ENCODE assay signal across 15 cellular contexts in genomic region chr6:108027594-108027993, GRCh38. TPM values are rescaled to one million over a fixed set of nuclear protein-coding genes. Genes with fewer than 3 reads are reported as not detected.
A peak's percentile ranks its signal among the peaks of the same experiment; 100 is the strongest.
DNase-seq lines count a peak whose midpoint lies in the region; ATAC-seq, FAIRE-seq and TF ChIP-seq lines count a peak whose summit lies in the region.
"Had no signal": no experiment of that assay in that cellular context is flagged by ENCODE, and none has a peak within 500 bp of the region (broad histone marks: within the 10 kb centered on the region; RNA-seq: fewer than 3 reads in every experiment).

No MANE protein-coding gene starts in this region.

- H3K4me1 Mint-ChIP-seq in stimulated activated effector memory CD8-positive, alpha-beta T cell treated with anti-CD3 and anti-CD28 coated beads, Interleukin-12 subunit alpha, Interleukin-12 subunit beta, amount 100 ng/mL, for 72 hours: no peaks in the 10 kb centered on the region
- peaks cover 27% of the 10 kb centered on the region for H3K4me1 Mint-ChIP-seq in Caco-2 (ENCODE audit: low read depth, unreplicated experiment)
- H3K4me1 Mint-ChIP-seq in activated T-helper 2 cell treated with anti-CD3 and anti-CD28 coated beads, Interferon-gamma antibody, Interleukin-2, Interleukin-4, amounts not matched to agents 10 μg/mL and 5 μg/mL and 100 μg/mL, durations not matched to agents 14 hours and 24 hours and 36 hours (ENCODE audit: low read depth): no peaks in the 10 kb centered on the region
- H3K4me1 Mint-ChIP-seq: activated B cell treated with CpG ODN at 0.5 μM for 24 hours; stimulated activated naive CD8-positive, alpha-beta T cell treated with anti-CD3 and anti-CD28 coated beads, Interleukin-15, amount 100 ng/mL, for 72 hours had no signal

- H3K27ac ChIP-seq in SJCRH30 (peak overlapping the region; percentile 26), kidney (ENCODE audit: low read depth in 2 of 2, low read length in 2 of 2) (no peak overlapping the region)
- H3K27ac ChIP-seq: prostate gland had no signal

- no peaks in the 10 kb centered on the region for H3K9me3 ChIP-seq in SJCRH30 (replicated peaks)
- H3K9me3 ChIP-seq in kidney (ENCODE audit: control insufficient read depth in 1 of 2, low read length in 2 of 2): no peaks in the 10 kb centered on the region
- H3K9me3 ChIP-seq in Caco-2: no peaks in the 10 kb centered on the region
- H3K9me3 ChIP-seq: prostate gland had no signal

- H3K4me3 Mint-ChIP-seq in stimulated activated effector memory CD8-positive, alpha-beta T cell treated with anti-CD3 and anti-CD28 coated beads, Interleukin-12 subunit alpha, Interleukin-12 subunit beta, amount 100 ng/mL, for 72 hours: no peak overlapping the region
- no peak overlapping the region for H3K4me3 Mint-ChIP-seq in Caco-2 (ENCODE audit: unreplicated experiment)
- no peak overlapping the region for H3K4me3 Mint-ChIP-seq in activated T-helper 2 cell treated with anti-CD3 and anti-CD28 coated beads, Interferon-gamma antibody, Interleukin-2, Interleukin-4, amounts not matched to agents 10 μg/mL and 5 μg/mL and 100 μg/mL, durations not matched to agents 14 hours and 24 hours and 36 hours (ENCODE audit: low read depth)
- H3K4me3 Mint-ChIP-seq: activated B cell treated with CpG ODN at 0.5 μM for 24 hours; stimulated activated naive CD8-positive, alpha-beta T cell treated with anti-CD3 and anti-CD28 coated beads, Interleukin-15, amount 100 ng/mL, for 72 hours had no signal

- H3K27me3 ChIP-seq in SJCRH30: no peaks in the 10 kb centered on the region
- no peaks in the 10 kb centered on the region for H3K27me3 ChIP-seq in Caco-2 (replicated peaks; ENCODE audit: control insufficient read depth, insufficient read depth, low read length)

- H3K4me3 ChIP-seq in SJCRH30 (no peak overlapping the region), kidney (ENCODE audit: low read length in 2 of 2) (no peak overlapping the region), Caco-2 (ENCODE audit: low read depth, low read length) (no peak overlapping the region)
- H3K4me3 ChIP-seq: prostate gland had no signal

- H3K36me3 ChIP-seq in SJCRH30 (no peaks in the 10 kb centered on the region), kidney (ENCODE audit: control insufficient read depth in 1 of 2, insufficient read depth in 2 of 2, low read length in 2 of 2) (peaks cover 0 to 2% of the 10 kb centered on the region in 2 donors), Caco-2 (ENCODE audit: control insufficient read depth, insufficient read depth, low read length) (no peaks in the 10 kb centered on the region)
- H3K36me3 ChIP-seq: prostate gland had no signal

- DNase-seq in EH (ENCODE audit: low read depth) (peak; percentile 14), M059J (ENCODE audit: low read depth) (peak; percentile 32), SJCRH30 (peak; percentile 55 to 65), kidney (peak; percentile 70), Caco-2 (no peak)
- no peak for DNase-seq in stimulated activated effector memory CD8-positive, alpha-beta T cell treated with anti-CD3 and anti-CD28 coated beads, Interleukin-12 subunit alpha, Interleukin-12 subunit beta, amount 100 ng/mL, for 72 hours (ENCODE audit: low spot score in 2 of 2)
- no peak for DNase-seq in activated T-helper 2 cell treated with anti-CD3 and anti-CD28 coated beads, Interferon-gamma antibody, Interleukin-2, Interleukin-4, amounts not matched to agents 10 μg/mL and 5 μg/mL and 100 μg/mL, durations not matched to agents 14 hours and 24 hours and 36 hours (ENCODE audit: low spot score)
- DNase-seq: activated B cell treated with CpG ODN at 0.5 μM for 24 hours; activated T-cell treated with anti-CD3 and anti-CD28 coated beads, Interleukin-2, amount 50 U/mL, for 48 hours; stimulated activated CD4-positive, alpha-beta T cell treated with anti-CD3 and anti-CD28 coated beads, Interleukin-4, amount 100 ng/mL, for 1 hour; stimulated activated naive CD8-positive, alpha-beta T cell treated with anti-CD3 and anti-CD28 coated beads, Interleukin-15, amount 100 ng/mL, for 72 hours had no signal

- FAIRE-seq in kidney (lab: Jason Lieb, UNC): no peak
- FAIRE-seq: astrocyte, endometrium had no signal

- ATAC-seq in stimulated activated effector memory CD8-positive, alpha-beta T cell treated with anti-CD3 and anti-CD28 coated beads, Interleukin-12 subunit alpha, Interleukin-12 subunit beta, amount 100 ng/mL, for 72 hours: no peak
- ATAC-seq in GM21717 (IDR thresholded peaks at IDR 0.05; ENCODE audit: unreplicated experiment): no peak
- ATAC-seq: stimulated activated naive CD8-positive, alpha-beta T cell treated with anti-CD3 and anti-CD28 coated beads, Interleukin-15, amount 100 ng/mL, for 72 hours had no signal

- TF ChIP-seq CTCF in kidney (IDR thresholded peaks at IDR 0.05; ENCODE audit: borderline replicate concordance, extremely low read depth, insufficient read depth): no peak
- no peak for TF ChIP-seq CTCF in Caco-2 (IDR thresholded peaks at IDR 0.05; ENCODE audit: insufficient read depth in 1 of 2, low read depth in 1 of 2, low read length in 1 of 2, severe bottlenecking in 1 of 2, unreplicated experiment in 1 of 2)

- intact Hi-C loops in kidney (cut with DNase I): no loop called here
- intact Hi-C loops in Caco-2 (cut with micrococcal nuclease; ENCODE audit: unreplicated experiment): no loop called here
- intact Hi-C loops in activated T-helper 2 cell treated with anti-CD3 and anti-CD28 coated beads, Interferon-gamma antibody, Interleukin-2, Interleukin-4, amounts not matched to agents 10 μg/mL and 5 μg/mL and 100 μg/mL, durations not matched to agents 14 hours and 24 hours and 36 hours (cut with micrococcal nuclease): no loop called here

- H3K27me3 Mint-ChIP-seq in Caco-2 (ENCODE audit: insufficient read depth, unreplicated experiment): no peaks in the 10 kb centered on the region
- H3K27me3 Mint-ChIP-seq in activated T-helper 2 cell treated with anti-CD3 and anti-CD28 coated beads, Interferon-gamma antibody, Interleukin-2, Interleukin-4, amounts not matched to agents 10 μg/mL and 5 μg/mL and 100 μg/mL, durations not matched to agents 14 hours and 24 hours and 36 hours (ENCODE audit: low read depth): no peaks in the 10 kb centered on the region
- H3K27me3 Mint-ChIP-seq: activated B cell treated with CpG ODN at 0.5 μM for 24 hours; stimulated activated naive CD8-positive, alpha-beta T cell treated with anti-CD3 and anti-CD28 coated beads, Interleukin-15, amount 100 ng/mL, for 72 hours had no signal

- CTCF ChIA-PET in Caco-2 (lab: Charles Lee): no interaction called here

- H3K9ac ChIP-seq in kidney (ENCODE audit: low read length in 2 of 2): no peak overlapping the region

- no TSS peak for BruUV-seq in Caco-2 (replicated peaks; lab: Mats Ljungman, UMichigan)

- peaks cover 12% of the 10 kb centered on the region for H3K4me1 ChIP-seq in SJCRH30
- H3K4me1 ChIP-seq in kidney (ENCODE audit: control insufficient read depth in 1 of 2, insufficient read depth in 1 of 2, low read depth in 1 of 2, low read length in 2 of 2): no peaks in the 10 kb centered on the region
- peaks cover 22% of the 10 kb centered on the region for H3K4me1 ChIP-seq in Caco-2
- H3K4me1 ChIP-seq: prostate gland had no signal

- H3K27ac Mint-ChIP-seq in stimulated activated effector memory CD8-positive, alpha-beta T cell treated with anti-CD3 and anti-CD28 coated beads, Interleukin-12 subunit alpha, Interleukin-12 subunit beta, amount 100 ng/mL, for 72 hours: no peak overlapping the region
- no peak overlapping the region for H3K27ac Mint-ChIP-seq in Caco-2 (ENCODE audit: unreplicated experiment)
- H3K27ac Mint-ChIP-seq in activated T-helper 2 cell treated with anti-CD3 and anti-CD28 coated beads, Interferon-gamma antibody, Interleukin-2, Interleukin-4, amounts not matched to agents 10 μg/mL and 5 μg/mL and 100 μg/mL, durations not matched to agents 14 hours and 24 hours and 36 hours: no peak overlapping the region
- H3K27ac Mint-ChIP-seq: activated B cell treated with CpG ODN at 0.5 μM for 24 hours; stimulated activated naive CD8-positive, alpha-beta T cell treated with anti-CD3 and anti-CD28 coated beads, Interleukin-15, amount 100 ng/mL, for 72 hours had no signal

- no peaks in the 10 kb centered on the region for H3K36me3 Mint-ChIP-seq in stimulated activated effector memory CD8-positive, alpha-beta T cell treated with anti-CD3 and anti-CD28 coated beads, Interleukin-12 subunit alpha, Interleukin-12 subunit beta, amount 100 ng/mL, for 72 hours
- peaks cover 5% of the 10 kb centered on the region for H3K36me3 Mint-ChIP-seq in Caco-2 (ENCODE audit: insufficient read depth, unreplicated experiment)
- no peaks in the 10 kb centered on the region for H3K36me3 Mint-ChIP-seq in activated T-helper 2 cell treated with anti-CD3 and anti-CD28 coated beads, Interferon-gamma antibody, Interleukin-2, Interleukin-4, amounts not matched to agents 10 μg/mL and 5 μg/mL and 100 μg/mL, durations not matched to agents 14 hours and 24 hours and 36 hours (ENCODE audit: low read depth)

- no peaks in the 10 kb centered on the region for H3K9me3 Mint-ChIP-seq in stimulated activated effector memory CD8-positive, alpha-beta T cell treated with anti-CD3 and anti-CD28 coated beads, Interleukin-12 subunit alpha, Interleukin-12 subunit beta, amount 100 ng/mL, for 72 hours
- H3K9me3 Mint-ChIP-seq in Caco-2 (ENCODE audit: unreplicated experiment): no peaks in the 10 kb centered on the region
- no peaks in the 10 kb centered on the region for H3K9me3 Mint-ChIP-seq in activated T-helper 2 cell treated with anti-CD3 and anti-CD28 coated beads, Interferon-gamma antibody, Interleukin-2, Interleukin-4, amounts not matched to agents 10 μg/mL and 5 μg/mL and 100 μg/mL, durations not matched to agents 14 hours and 24 hours and 36 hours
- H3K9me3 Mint-ChIP-seq: activated B cell treated with CpG ODN at 0.5 μM for 24 hours; stimulated activated naive CD8-positive, alpha-beta T cell treated with anti-CD3 and anti-CD28 coated beads, Interleukin-15, amount 100 ng/mL, for 72 hours had no signal

- POLR2A ChIA-PET in Caco-2 (lab: Charles Lee): no interaction called here

RNA-seq across cellular contexts. Expression of gene OSTM1, which starts 46.9 kb away (rescaled TPM):
- total RNA-seq in M059J (2014; rRNA removed; shearing (Covaris generic)): 64.2 and 78.8 TPM in 2 replicates
- total RNA-seq in SJCRH30 (2014; rRNA removed; shearing (Covaris generic)): 35.2 and 39.3 TPM in 2 replicates
- total RNA-seq in kidney (34.5 TPM), Caco-2 (2022) (15.9 and 20.1 TPM in 2 replicates)
- polyA plus RNA-seq in kidney (ENCODE audit: insufficient read depth, low read depth, low replicate concordance): 19.8 TPM
- total RNA-seq in activated T-helper 2 cell treated with anti-CD3 and anti-CD28 coated beads, Interferon-gamma antibody, Interleukin-2, Interleukin-4, amounts not matched to agents 10 μg/mL and 5 μg/mL and 100 μg/mL, durations not matched to agents 14 hours and 24 hours and 36 hours: 15.5 and 16.4 TPM in 2 replicates

Comparison
In these comparisons a context has a peak if more than half of its experiments do, and no peak if none do; other contexts are left out.
1. DNase-seq: peak in EH (single experiment), M059J (single experiment), SJCRH30 (2 of 2) and kidney (single experiment); none in stimulated activated effector memory CD8-positive, alpha-beta T cell treated with anti-CD3 and anti-CD28 coated beads, Interleukin-12 subunit alpha, Interleukin-12 subunit beta, amount 100 ng/mL, for 72 hours (0 of 2), Caco-2 (0 of 2) and activated T-helper 2 cell treated with anti-CD3 and anti-CD28 coated beads, Interferon-gamma antibody, Interleukin-2, Interleukin-4, amounts not matched to agents 10 μg/mL and 5 μg/mL and 100 μg/mL, durations not matched to agents 14 hours and 24 hours and 36 hours (single experiment).